ENCODE assay signal across 10 cellular contexts in genomic region chr3:197001106-197001971, GRCh38. TPM values are rescaled to one million over a fixed set of nuclear protein-coding genes. Genes with fewer than 3 reads are reported as not detected.
DNase-seq lines count a peak whose midpoint lies in the region; ATAC-seq and TF ChIP-seq lines count a peak whose summit lies in the region.
"Had no signal": no experiment of that assay in that cellular context is flagged by ENCODE, and none has a peak within 500 bp of the region (broad histone marks: within the 10 kb centered on the region; RNA-seq: fewer than 3 reads in every experiment).

No MANE protein-coding gene starts in this region.

- no peaks in the 10 kb centered on the region for H3K9me3 ChIP-seq in CD8-positive, alpha-beta T cell (ENCODE audit: low read length)
- H3K9me3 ChIP-seq in neural progenitor cell (ENCODE audit: low read depth): no peaks in the 10 kb centered on the region

- CTCF ChIA-PET in CD8-positive, alpha-beta T cell (lab: Charles Lee): interaction anchor here (1.1 kb wide), 1 partner anchor 28 kb away, joined by 3 read pairs; the partner anchor contains the start of gene MELTF

- no peak overlapping the region for H3K4me3 ChIP-seq in CD8-positive, alpha-beta T cell (ENCODE audit: low read depth, low read length)
- H3K4me3 ChIP-seq in HL-60 (replicated peaks; ENCODE audit: insufficient read depth, low read length) (no peak overlapping the region), neural progenitor cell (no peak overlapping the region)

- TF ChIP-seq CTCF in CD8-positive, alpha-beta T cell (IDR thresholded peaks at IDR 0.05): no peak
- no peak for TF ChIP-seq CTCF in HL-60 (IDR thresholded peaks at IDR 0.05; ENCODE audit: insufficient read depth, low read length)
- no peak for TF ChIP-seq CTCF in neural progenitor cell (IDR thresholded peaks at IDR 0.05)
- TF ChIP-seq CTCF in GM13976 (IDR thresholded peaks at IDR 0.05; ENCODE audit: borderline replicate concordance, control extremely low read depth, extremely low read depth, insufficient read depth, missing control alignments): no peak

- H3F3A ChIP-seq in neural progenitor cell (ENCODE audit: low read depth): peaks cover 12% of the 10 kb centered on the region

- peak overlapping the region; percentile 79 for H2AFZ ChIP-seq in neural progenitor cell (replicated peaks)

- peak overlapping the region; percentile 80 for H3K4me3 Mint-ChIP-seq in CD8-positive, alpha-beta T cell
- peak overlapping the region; percentile 86 for H3K4me3 Mint-ChIP-seq in neural progenitor cell

- no peak for DNase-seq in CD8-positive, alpha-beta T cell
- DNase-seq in HL-60 (ENCODE audit: low read depth in 1 of 2, low spot score in 1 of 2) (no peak), caudate nucleus (lab: John Stamatoyannopoulos, UW) (peak in 2 of 61 donors; percentile 59 to 69), neural progenitor cell (ENCODE audit: low spot score) (no peak), GM13976 (ENCODE audit: low spot score) (no peak), SKM-1 treated with dmso at 0.1 percent for 144 hours (lab: John Stamatoyannopoulos, UW; ENCODE audit: unreplicated experiment) (no peak), NCI-H446 treated with DMSO at 0.1 percent for 48 hours (lab: John Stamatoyannopoulos, UW) (no peak)
- DNase-seq: activated CD4-positive, alpha-beta T cell treated with anti-CD3 and anti-CD28 coated beads for 48 hours; NCI-H774 had no signal

- in situ Hi-C loops in GM13976 (cut with MboI; ENCODE audit: low sequenced_read_pairs, unreplicated experiment): loop anchor here (25.0 kb wide), 1 partner anchor 186 kb away; no protein-coding TSS in a partner anchor

- intact Hi-C loops in CD8-positive, alpha-beta T cell (cut with DNase I, micrococcal nuclease): loop anchor here (10.0 kb wide), 1 partner anchor 513 kb away; no protein-coding TSS in a partner anchor

- no peaks in the 10 kb centered on the region for H3K36me3 ChIP-seq in CD8-positive, alpha-beta T cell (ENCODE audit: insufficient read depth, low read length)
- no peaks in the 10 kb centered on the region for H3K36me3 ChIP-seq in neural progenitor cell

- POLR2A ChIA-PET in CD8-positive, alpha-beta T cell (lab: Charles Lee): no interaction called here

- ATAC-seq in CD8-positive, alpha-beta T cell: no peak
- no peak for ATAC-seq in GM18520 (IDR thresholded peaks at IDR 0.05; ENCODE audit: unreplicated experiment)

- H3K27ac ChIP-seq in CD8-positive, alpha-beta T cell (ENCODE audit: low read depth, low read length): no peak overlapping the region
- H3K27ac ChIP-seq in HL-60 (replicated peaks): peak overlapping the region; percentile 45; the same call in 1 of the 2 replicates
- peak overlapping the region; percentile 79 for H3K27ac ChIP-seq in caudate nucleus (ENCODE audit: low read depth, low read length)
- H3K27ac ChIP-seq in neural progenitor cell: no peak overlapping the region

- H3K27me3 ChIP-seq in CD8-positive, alpha-beta T cell (ENCODE audit: insufficient read depth, low read length): no peaks in the 10 kb centered on the region
- no peaks in the 10 kb centered on the region for H3K27me3 ChIP-seq in HL-60 (ENCODE audit: insufficient read depth, poor library complexity, severe bottlenecking)
- peaks cover 28% of the 10 kb centered on the region for H3K27me3 ChIP-seq in neural progenitor cell

- no peaks in the 10 kb centered on the region for H4K20me1 ChIP-seq in neural progenitor cell (ENCODE audit: low read depth)

- peak overlapping the region; percentile 75 for H3K27ac Mint-ChIP-seq in CD8-positive, alpha-beta T cell
- H3K27ac Mint-ChIP-seq in neural progenitor cell: peak overlapping the region; percentile 92

- H3K27me3 Mint-ChIP-seq in CD8-positive, alpha-beta T cell (ENCODE audit: low read depth): no peaks in the 10 kb centered on the region
- peaks cover 7% of the 10 kb centered on the region for H3K27me3 Mint-ChIP-seq in neural progenitor cell (ENCODE audit: insufficient read depth, low read depth)

- no peak overlapping the region for H3K9ac ChIP-seq in neural progenitor cell

- H3K4me1 ChIP-seq in CD8-positive, alpha-beta T cell (ENCODE audit: insufficient read depth, low read length): peaks cover 8% of the 10 kb centered on the region
- peaks cover 8% of the 10 kb centered on the region for H3K4me1 ChIP-seq in neural progenitor cell

- no peak overlapping the region for H3K4me2 ChIP-seq in neural progenitor cell

- H3K36me3 Mint-ChIP-seq in CD8-positive, alpha-beta T cell: no peaks in the 10 kb centered on the region
- H3K36me3 Mint-ChIP-seq in neural progenitor cell: peaks cover 11% of the 10 kb centered on the region

- no peaks in the 10 kb centered on the region for H3K9me3 Mint-ChIP-seq in CD8-positive, alpha-beta T cell
- no peaks in the 10 kb centered on the region for H3K9me3 Mint-ChIP-seq in neural progenitor cell

- H3K4me1 Mint-ChIP-seq in CD8-positive, alpha-beta T cell (ENCODE audit: low read depth): peaks cover 12% of the 10 kb centered on the region
- H3K4me1 Mint-ChIP-seq in neural progenitor cell: peaks cover 10% of the 10 kb centered on the region

- H3K79me2 ChIP-seq in neural progenitor cell (ENCODE audit: low read depth): no peaks in the 10 kb centered on the region

RNA-seq across cellular contexts. Expression of gene MELTF, which starts 28.3 kb away (rescaled TPM):
- under 1 TPM; 0.69 to 0.87 TPM for total RNA-seq in CD8-positive, alpha-beta T cell
- total RNA-seq in neural progenitor cell (ENCODE audit: low replicate concordance): 0.28 and 4.2 TPM in 2 replicates

RNA-seq across cellular contexts. Expression of gene PIGZ, which starts 32.7 kb away (rescaled TPM):
- not detected for total RNA-seq in CD8-positive, alpha-beta T cell
- 1.2 TPM in 1 of 2 replicates, not detected in the other for total RNA-seq in neural progenitor cell (ENCODE audit: low replicate concordance)

RNA-seq across cellular contexts. Expression of gene NCBP2, which starts 59.0 kb away (rescaled TPM):
- 10 to 100 TPM; 40.4 to 42.9 TPM for total RNA-seq in CD8-positive, alpha-beta T cell
- 68.4 and 80.8 TPM in 2 replicates for total RNA-seq in neural progenitor cell (ENCODE audit: low replicate concordance)

Comparison
In these comparisons a context has a peak if more than half of its experiments do, and no peak if none do; other contexts are left out.
1. H3K27ac ChIP-seq: peak in HL-60 (single experiment) and caudate nucleus (single experiment); none in CD8-positive, alpha-beta T cell (single experiment) and neural progenitor cell (single experiment).